14 cellular contexts compared by ENCODE assay signal in genomic region chr17:39063681-39064069, GRCh38.
"Had no signal": no experiment of that assay in that cellular context is flagged by ENCODE, and none has a peak within 500 bp of the region (broad histone marks: within the 10 kb centered on the region; RNA-seq: fewer than 3 reads in every experiment).

No MANE protein-coding gene starts in this region.

- H3K4me3 ChIP-seq: esophagus muscularis mucosa, left ventricle myocardium inferior, pancreas, upper lobe of left lung had no signal

- H3K4me3 Mint-ChIP-seq: activated CD4-positive, alpha-beta T cell treated with anti-CD3 and anti-CD28 coated beads for 36 hours; activated CD8-positive, alpha-beta T cell treated with anti-CD3 and anti-CD28 coated beads, Interleukin-2, amount 10 ng/mL, durations not matched to agents 7 days and 5 days; activated naive CD4-positive, alpha-beta T cell treated with anti-CD3 and anti-CD28 coated beads for 36 hours; neural crest cell; stimulated activated naive CD8-positive, alpha-beta T cell treated with anti-CD3 and anti-CD28 coated beads, Interleukin-15, Interleukin-2, amounts not matched to agents 100 ng/mL and 50 ng/mL, for 24 hours had no signal

- DNase-seq: activated CD4-positive, alpha-beta T cell treated with anti-CD3 and anti-CD28 coated beads for 36 hours; activated CD8-positive, alpha-beta T cell treated with anti-CD3 and anti-CD28 coated beads, Interleukin-2, amount 10 ng/mL, durations not matched to agents 7 days and 5 days; activated naive CD4-positive, alpha-beta T cell treated with anti-CD3 and anti-CD28 coated beads for 36 hours; amygdala; head of caudate nucleus; left ventricle myocardium inferior; pancreas; stimulated activated CD4-positive, alpha-beta T cell treated with anti-CD3 and anti-CD28 coated beads, Interleukin-4, amount 100 ng/mL, for 24 hours; T-helper 9 cell; upper lobe of left lung had no signal

- H3K9me3 ChIP-seq: esophagus muscularis mucosa, left ventricle myocardium inferior, pancreas, upper lobe of left lung had no signal

- ATAC-seq: activated CD4-positive, alpha-beta T cell treated with anti-CD3 and anti-CD28 coated beads for 36 hours; activated CD8-positive, alpha-beta T cell treated with anti-CD3 and anti-CD28 coated beads, Interleukin-2, amount 10 ng/mL, durations not matched to agents 7 days and 5 days had no signal

- H3K4me1 ChIP-seq: foreskin keratinocyte, pancreas, upper lobe of left lung had no signal

- H3K27ac ChIP-seq: esophagus muscularis mucosa, foreskin keratinocyte, left ventricle myocardium inferior, pancreas, upper lobe of left lung had no signal

- H3K27ac Mint-ChIP-seq: activated CD4-positive, alpha-beta T cell treated with anti-CD3 and anti-CD28 coated beads for 36 hours; activated CD8-positive, alpha-beta T cell treated with anti-CD3 and anti-CD28 coated beads, Interleukin-2, amount 10 ng/mL, durations not matched to agents 7 days and 5 days; activated naive CD4-positive, alpha-beta T cell treated with anti-CD3 and anti-CD28 coated beads for 36 hours; stimulated activated naive CD8-positive, alpha-beta T cell treated with anti-CD3 and anti-CD28 coated beads, Interleukin-15, Interleukin-2, amounts not matched to agents 100 ng/mL and 50 ng/mL, for 24 hours had no signal

- H3K27me3 ChIP-seq: esophagus muscularis mucosa, pancreas, upper lobe of left lung had no signal

- H3K9me3 Mint-ChIP-seq: activated naive CD4-positive, alpha-beta T cell treated with anti-CD3 and anti-CD28 coated beads for 36 hours; neural crest cell; stimulated activated naive CD8-positive, alpha-beta T cell treated with anti-CD3 and anti-CD28 coated beads, Interleukin-15, Interleukin-2, amounts not matched to agents 100 ng/mL and 50 ng/mL, for 24 hours had no signal

- H3K36me3 ChIP-seq: esophagus muscularis mucosa, left ventricle myocardium inferior, pancreas, upper lobe of left lung had no signal

- FAIRE-seq: pancreas had no signal

- H3K27me3 Mint-ChIP-seq: activated CD4-positive, alpha-beta T cell treated with anti-CD3 and anti-CD28 coated beads for 36 hours; stimulated activated naive CD8-positive, alpha-beta T cell treated with anti-CD3 and anti-CD28 coated beads, Interleukin-15, Interleukin-2, amounts not matched to agents 100 ng/mL and 50 ng/mL, for 24 hours had no signal
